Comparison of ENCODE assay signal across 8 cellular contexts in genomic region chr16:981695-982151, GRCh38. TPM values are rescaled to one million over a fixed set of nuclear protein-coding genes. Genes with fewer than 3 reads are reported as not detected.
DNase-seq lines count a peak whose midpoint lies in the region; ATAC-seq and TF ChIP-seq lines count a peak whose summit lies in the region.

Gene SOX8 (plus strand): TSS chr16:981770. CDS start chr16:981923, 153 bp downstream.

- no peaks in the 10 kb centered on the region for H3K27me3 Mint-ChIP-seq in activated naive CD8-positive, alpha-beta T cell
- peaks cover 5 to 18% (median 6%) of the 10 kb centered on the region in 3 donors for H3K27me3 Mint-ChIP-seq in immature natural killer cell (ENCODE audit: low read depth in 3 of 3)
- peaks cover 34 to 52% of the 10 kb centered on the region in 2 donors for H3K27me3 Mint-ChIP-seq in stimulated activated naive B cell treated with anti-CD40 and anti-IgM and Interleukin-4, amounts not matched to agents 10 μg/mL and 1 μg/mL and 100 μg/mL, for 72 hours

- no peaks in the 10 kb centered on the region for H3K9me3 Mint-ChIP-seq in activated naive CD8-positive, alpha-beta T cell (ENCODE audit: low read depth)
- H3K9me3 Mint-ChIP-seq in immature natural killer cell, result peaks cover 0 to 1% (median 0%) of the 10 kb centered on the region in 6 donors
- no peaks in the 10 kb centered on the region for H3K9me3 Mint-ChIP-seq in stimulated activated naive B cell treated with anti-CD40 and anti-IgM and Interleukin-4, amounts not matched to agents 10 μg/mL and 1 μg/mL and 100 μg/mL, for 72 hours

- no peaks in the 10 kb centered on the region for H3K36me3 Mint-ChIP-seq in activated naive CD8-positive, alpha-beta T cell
- no peaks in the 10 kb centered on the region for H3K36me3 Mint-ChIP-seq in immature natural killer cell
- no peaks in the 10 kb centered on the region for H3K36me3 Mint-ChIP-seq in stimulated activated naive B cell treated with anti-CD40 and anti-IgM and Interleukin-4, amounts not matched to agents 10 μg/mL and 1 μg/mL and 100 μg/mL, for 72 hours

- in situ Hi-C loops in GM13977 (cut with MboI; ENCODE audit: low pct_unique_long_range_greater_than_20kb, low sequenced_read_pairs, unreplicated experiment), result no loop called here

- peaks cover 17% of the 10 kb centered on the region for H3K4me1 Mint-ChIP-seq in activated naive CD8-positive, alpha-beta T cell (ENCODE audit: low read depth)
- H3K4me1 Mint-ChIP-seq in immature natural killer cell, result peaks cover 0 to 2% of the 10 kb centered on the region in 2 donors
- peaks cover 12 to 13% of the 10 kb centered on the region in 2 donors for H3K4me1 Mint-ChIP-seq in stimulated activated naive B cell treated with anti-CD40 and anti-IgM and Interleukin-4, amounts not matched to agents 10 μg/mL and 1 μg/mL and 100 μg/mL, for 72 hours

- peak; percentile 35 for DNase-seq in NCI-H748 (lab: John Stamatoyannopoulos, UW; ENCODE audit: unreplicated experiment)
- DNase-seq in NCI-H748 treated with DMSO at 0.1 percent for 48 hours (lab: John Stamatoyannopoulos, UW), result no peak
- DNase-seq in immature natural killer cell, result no peak
- DNase-seq in stimulated activated naive B cell treated with anti-CD40 and anti-IgM and Interleukin-4, amounts not matched to agents 10 μg/mL and 1 μg/mL and 100 μg/mL, for 72 hours, result no peak
- DNase-seq in HPDE6-E6E7 (ENCODE audit: extremely low spot score), result no peak
- no peak for DNase-seq in CD1c-positive myeloid dendritic cell (ENCODE audit: extremely low spot score)
- DNase-seq in GM13977 (ENCODE audit: low spot score), result no peak

- H3K4me3 Mint-ChIP-seq in activated naive CD8-positive, alpha-beta T cell, result peak within 1 kb of the TSS; percentile 80
- peak within 1 kb of the TSS; percentile 77 to 84 (median 81) for H3K4me3 Mint-ChIP-seq in immature natural killer cell
- H3K4me3 Mint-ChIP-seq in stimulated activated naive B cell treated with anti-CD40 and anti-IgM and Interleukin-4, amounts not matched to agents 10 μg/mL and 1 μg/mL and 100 μg/mL, for 72 hours, result peak within 1 kb of the TSS; percentile 80 to 93

- H3K27ac Mint-ChIP-seq in activated naive CD8-positive, alpha-beta T cell, result no peak within 1 kb of the TSS
- peak within 1 kb of the TSS in 4 of 6 donors; percentile 71 to 94 (median 87) for H3K27ac Mint-ChIP-seq in immature natural killer cell
- peak within 1 kb of the TSS; percentile 80 for H3K27ac Mint-ChIP-seq in stimulated activated naive B cell treated with anti-CD40 and anti-IgM and Interleukin-4, amounts not matched to agents 10 μg/mL and 1 μg/mL and 100 μg/mL, for 72 hours

- TF ChIP-seq CTCF in GM13977 (IDR thresholded peaks at IDR 0.05; ENCODE audit: extremely low read depth, insufficient read depth, missing control alignments), result no peak

- ATAC-seq in stimulated activated naive B cell treated with anti-CD40 and anti-IgM and Interleukin-4, amounts not matched to agents 10 μg/mL and 1 μg/mL and 100 μg/mL, for 72 hours (replicated peaks), result peak in 1 of 2 donors; percentile 14

RNA-seq across cellular contexts. Expression of gene SOX8, which starts in this region (rescaled TPM):
- under 1 TPM in 1 of 3 donors, not detected in 2; 0.12 TPM for polyA plus RNA-seq in immature natural killer cell
